In the genomic region with DNA sequence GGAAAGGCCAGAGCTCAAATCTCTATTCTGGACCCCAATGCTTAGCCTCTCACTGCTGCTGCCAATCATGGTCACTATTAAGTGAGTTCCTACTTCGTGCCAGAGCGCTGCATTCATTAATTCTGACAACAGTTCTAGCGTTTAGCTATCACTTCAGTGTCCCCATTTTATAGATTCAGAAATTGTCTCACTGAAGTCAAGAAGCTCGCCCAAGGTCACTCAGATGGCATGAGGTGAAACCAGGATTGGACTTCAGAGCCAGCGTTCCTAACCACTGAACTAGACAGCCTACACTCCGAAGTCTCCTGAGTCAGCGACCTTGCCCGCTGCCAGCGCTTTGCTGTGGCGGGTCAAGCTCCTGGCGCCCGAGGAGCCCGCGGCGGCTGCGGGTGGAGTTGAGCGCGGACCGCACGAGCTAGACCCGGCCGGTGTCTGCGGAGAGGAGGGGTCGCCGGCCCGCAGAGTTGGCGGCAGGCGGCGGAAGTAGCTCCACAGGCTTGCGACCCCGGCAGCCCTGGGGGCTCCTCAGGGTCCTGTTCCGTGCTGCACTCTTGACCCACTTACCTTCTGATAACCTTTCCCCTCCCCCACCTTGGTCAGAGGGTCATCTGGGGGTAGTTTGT, we compare ENCODE assay signal across 10 cellular contexts. TPM values are rescaled to one million over a fixed set of nuclear protein-coding genes. Genes with fewer than 3 reads are reported as not detected.
A peak's percentile ranks its signal among the peaks of the same experiment; 100 is the strongest.
DNase-seq lines count a peak whose midpoint lies in the region; ATAC-seq, FAIRE-seq and TF ChIP-seq lines count a peak whose summit lies in the region.
"Had no signal": no experiment of that assay in that cellular context is flagged by ENCODE, and none has a peak within 500 bp of the region (broad histone marks: within the 10 kb centered on the region; RNA-seq: fewer than 3 reads in every experiment).

No MANE protein-coding gene starts in this region.

- H3K4me3 ChIP-seq in iPS-20b (ENCODE audit: low read length): peak overlapping the region; percentile 73
- peak overlapping the region; percentile 58 for H3K4me3 ChIP-seq in psoas muscle

- peak; percentile 39 for DNase-seq in WTC11 (ENCODE audit: low spot score)
- no peak for DNase-seq in psoas muscle
- DNase-seq in germinal center (ENCODE audit: low spot score): no peak
- no peak for DNase-seq in RCC 7860 (ENCODE audit: low spot score)
- DNase-seq: activated CD4-positive, alpha-beta T cell treated with anti-CD3 and anti-CD28 coated beads for 48 hours; activated naive CD8-positive, alpha-beta T cell treated with anti-CD3 and anti-CD28 coated beads, Interleukin-2, amount 10 ng/mL, durations not matched to agents 7 days and 5 days had no signal

- intact Hi-C loops in psoas muscle (cut with DNase I): no loop called here

- peaks cover 27% of the 10 kb centered on the region for H3K4me1 Mint-ChIP-seq in WTC11

- CTCF ChIA-PET in WTC11 (lab: Charles Lee): interaction anchor here (0.6 to 1.1 kb wide), 4 partner anchors 13 to 378 kb away, joined by 3 to 4 read pairs (median 4); no protein-coding TSS in a partner anchor

- H3K27me3 ChIP-seq in iPS-20b (ENCODE audit: insufficient read depth, low read length) (peaks cover 67% of the 10 kb centered on the region), psoas muscle (ENCODE audit: insufficient read depth in 3 of 3, low read length in 2 of 3) (peaks cover 0 to 48% (median 17%) of the 10 kb centered on the region in 3 donors)

- POLR2A ChIA-PET in WTC11 (lab: Charles Lee): no interaction called here

- H3K36me3 Mint-ChIP-seq in WTC11: no peaks in the 10 kb centered on the region; the same call in 1 of the 2 replicates

- H3K27ac ChIP-seq in iPS-20b (ENCODE audit: low read length): no peak overlapping the region
- no peak overlapping the region for H3K27ac ChIP-seq in psoas muscle

- FAIRE-seq in RCC 7860 (lab: Jason Lieb, UNC): no peak

- H3K36me3 ChIP-seq in ES-I3 (ENCODE audit: insufficient read depth, low read length) (no peaks in the 10 kb centered on the region), iPS-20b (ENCODE audit: insufficient read depth, low read depth, low read length) (no peaks in the 10 kb centered on the region), psoas muscle (ENCODE audit: insufficient read depth in 1 of 2, low read depth in 1 of 2) (no peaks in the 10 kb centered on the region)

- H3K4me1 ChIP-seq in ES-I3 (ENCODE audit: insufficient read depth, low read length) (peaks cover 12% of the 10 kb centered on the region), iPS-20b (ENCODE audit: insufficient read depth, low read length) (peaks cover 14% of the 10 kb centered on the region; the same call in 1 of the 2 replicates), psoas muscle (no peaks in the 10 kb centered on the region)

- H3K9ac ChIP-seq in ES-I3 (ENCODE audit: low read depth, low read length) (peak overlapping the region; percentile 65; the same call in 1 of the 2 replicates), iPS-20b (ENCODE audit: low read depth, low read length) (no peak overlapping the region; the same call in 1 of the 2 replicates)

- H3K27ac Mint-ChIP-seq in WTC11: no peak overlapping the region
- H3K27ac Mint-ChIP-seq: activated naive CD8-positive, alpha-beta T cell treated with anti-CD3 and anti-CD28 coated beads, Interleukin-2, amount 10 ng/mL, durations not matched to agents 7 days and 5 days had no signal

- H3K9me3 Mint-ChIP-seq in WTC11: peaks cover 11% of the 10 kb centered on the region
- H3K9me3 Mint-ChIP-seq: activated naive CD8-positive, alpha-beta T cell treated with anti-CD3 and anti-CD28 coated beads, Interleukin-2, amount 10 ng/mL, durations not matched to agents 7 days and 5 days had no signal

- H3K9me3 ChIP-seq in ES-I3 (ENCODE audit: control insufficient read depth, insufficient read depth, low read length) (no peaks in the 10 kb centered on the region), iPS-20b (ENCODE audit: insufficient read depth, low read depth, low read length) (no peaks in the 10 kb centered on the region), psoas muscle (no peaks in the 10 kb centered on the region)

- H3K4me3 Mint-ChIP-seq in WTC11: peak overlapping the region; percentile 73
- H3K4me3 Mint-ChIP-seq: activated naive CD8-positive, alpha-beta T cell treated with anti-CD3 and anti-CD28 coated beads, Interleukin-2, amount 10 ng/mL, durations not matched to agents 7 days and 5 days had no signal

- peaks cover 84% of the 10 kb centered on the region for H3K27me3 Mint-ChIP-seq in WTC11 (ENCODE audit: low read depth)

- TF ChIP-seq CTCF in WTC11 (IDR thresholded peaks at IDR 0.05): no peak
- TF ChIP-seq CTCF in psoas muscle (IDR thresholded peaks at IDR 0.05): no peak

- WGBS in psoas muscle, 3 donors: 1 to 2% (median 1%) methylated on average over 21 to 32 of the region's 32 CpGs

- ATAC-seq in WTC11 (peak; percentile 37), psoas muscle (no peak), HG03159 (IDR thresholded peaks at IDR 0.05; ENCODE audit: unreplicated experiment) (no peak)

TF ChIP-seq in WTC11, 78 proteins besides CTCF, POLR2A, EP300 and RAD21 (continues in another document):
- TF ChIP-seq, protein P1, sequence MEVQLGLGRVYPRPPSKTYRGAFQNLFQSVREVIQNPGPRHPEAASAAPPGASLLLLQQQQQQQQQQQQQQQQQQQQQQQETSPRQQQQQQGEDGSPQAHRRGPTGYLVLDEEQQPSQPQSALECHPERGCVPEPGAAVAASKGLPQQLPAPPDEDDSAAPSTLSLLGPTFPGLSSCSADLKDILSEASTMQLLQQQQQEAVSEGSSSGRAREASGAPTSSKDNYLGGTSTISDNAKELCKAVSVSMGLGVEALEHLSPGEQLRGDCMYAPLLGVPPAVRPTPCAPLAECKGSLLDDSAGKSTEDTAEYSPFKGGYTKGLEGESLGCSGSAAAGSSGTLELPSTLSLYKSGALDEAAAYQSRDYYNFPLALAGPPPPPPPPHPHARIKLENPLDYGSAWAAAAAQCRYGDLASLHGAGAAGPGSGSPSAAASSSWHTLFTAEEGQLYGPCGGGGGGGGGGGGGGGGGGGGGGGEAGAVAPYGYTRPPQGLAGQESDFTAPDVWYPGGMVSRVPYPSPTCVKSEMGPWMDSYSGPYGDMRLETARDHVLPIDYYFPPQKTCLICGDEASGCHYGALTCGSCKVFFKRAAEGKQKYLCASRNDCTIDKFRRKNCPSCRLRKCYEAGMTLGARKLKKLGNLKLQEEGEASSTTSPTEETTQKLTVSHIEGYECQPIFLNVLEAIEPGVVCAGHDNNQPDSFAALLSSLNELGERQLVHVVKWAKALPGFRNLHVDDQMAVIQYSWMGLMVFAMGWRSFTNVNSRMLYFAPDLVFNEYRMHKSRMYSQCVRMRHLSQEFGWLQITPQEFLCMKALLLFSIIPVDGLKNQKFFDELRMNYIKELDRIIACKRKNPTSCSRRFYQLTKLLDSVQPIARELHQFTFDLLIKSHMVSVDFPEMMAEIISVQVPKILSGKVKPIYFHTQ (CRISPR knock-in tag; IDR thresholded peaks at IDR 0.05): no peak
- TF ChIP-seq, protein P2, sequence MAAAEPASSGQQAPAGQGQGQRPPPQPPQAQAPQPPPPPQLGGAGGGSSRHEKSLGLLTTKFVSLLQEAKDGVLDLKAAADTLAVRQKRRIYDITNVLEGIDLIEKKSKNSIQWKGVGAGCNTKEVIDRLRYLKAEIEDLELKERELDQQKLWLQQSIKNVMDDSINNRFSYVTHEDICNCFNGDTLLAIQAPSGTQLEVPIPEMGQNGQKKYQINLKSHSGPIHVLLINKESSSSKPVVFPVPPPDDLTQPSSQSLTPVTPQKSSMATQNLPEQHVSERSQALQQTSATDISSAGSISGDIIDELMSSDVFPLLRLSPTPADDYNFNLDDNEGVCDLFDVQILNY (CRISPR knock-in tag; IDR thresholded peaks at IDR 0.05): no peak
- TF ChIP-seq NR1H2 (CRISPR knock-in tag; IDR thresholded peaks at IDR 0.05) (no peak), ESRRA (CRISPR knock-in tag; IDR thresholded peaks at IDR 0.05; ENCODE audit: borderline replicate concordance) (0 out of 2 replicates have a peak, but pooled peaks have one; percentile 14), ZNF219 (CRISPR knock-in tag; IDR thresholded peaks at IDR 0.05; ENCODE audit: borderline replicate concordance) (no peak), HMGA2 (CRISPR knock-in tag; IDR thresholded peaks at IDR 0.05) (no peak), KAT7 (CRISPR knock-in tag; IDR thresholded peaks at IDR 0.05; ENCODE audit: borderline replicate concordance) (no peak), ZNF263 (CRISPR knock-in tag; IDR thresholded peaks at IDR 0.05; ENCODE audit: low read depth) (no peak)
- TF ChIP-seq, protein P3, sequence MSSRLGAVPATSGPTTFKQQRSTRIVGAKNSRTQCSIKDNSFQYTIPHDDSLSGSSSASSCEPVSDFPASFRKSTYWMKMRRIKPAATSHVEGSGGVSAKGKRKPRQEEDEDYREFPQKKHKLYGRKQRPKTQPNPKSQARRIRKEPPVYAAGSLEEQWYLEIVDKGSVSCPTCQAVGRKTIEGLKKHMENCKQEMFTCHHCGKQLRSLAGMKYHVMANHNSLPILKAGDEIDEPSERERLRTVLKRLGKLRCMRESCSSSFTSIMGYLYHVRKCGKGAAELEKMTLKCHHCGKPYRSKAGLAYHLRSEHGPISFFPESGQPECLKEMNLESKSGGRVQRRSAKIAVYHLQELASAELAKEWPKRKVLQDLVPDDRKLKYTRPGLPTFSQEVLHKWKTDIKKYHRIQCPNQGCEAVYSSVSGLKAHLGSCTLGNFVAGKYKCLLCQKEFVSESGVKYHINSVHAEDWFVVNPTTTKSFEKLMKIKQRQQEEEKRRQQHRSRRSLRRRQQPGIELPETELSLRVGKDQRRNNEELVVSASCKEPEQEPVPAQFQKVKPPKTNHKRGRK (CRISPR knock-in tag; IDR thresholded peaks at IDR 0.05; ENCODE audit: borderline replicate concordance): no peak

RNA-seq across cellular contexts. Expression of a gene that starts 2.1 kb away (rescaled TPM):
- total RNA-seq in WTC11 (2021) (0.32 to 0.79 TPM (median 0.53 TPM) in 3 replicates), psoas muscle (under 1 TPM; 0.05 to 0.36 (median 0.24) TPM)
- under 1 TPM; 0.04 to 0.14 (median 0.06) TPM for polyA plus RNA-seq in psoas muscle
- total RNA-seq: activated naive CD8-positive, alpha-beta T cell treated with anti-CD3 and anti-CD28 coated beads, Interleukin-2, amount 10 ng/mL, durations not matched to agents 7 days and 5 days; SK-MEL-5 had no signal
